In genomic region chr17:68518063-68518815, GRCh38 we compare ENCODE assay signal across 20 cellular contexts. TPM values are rescaled to one million over a fixed set of nuclear protein-coding genes. Genes with fewer than 3 reads are reported as not detected.
A peak's percentile ranks its signal among the peaks of the same experiment; 100 is the strongest.
DNase-seq lines count a peak whose midpoint lies in the region; ATAC-seq, FAIRE-seq and TF ChIP-seq lines count a peak whose summit lies in the region.
"Had no signal": no experiment of that assay in that cellular context is flagged by ENCODE, and none has a peak within 500 bp of the region (broad histone marks: within the 10 kb centered on the region; RNA-seq: fewer than 3 reads in every experiment).

No MANE protein-coding gene starts in this region.

- no peak overlapping the region for H3K9ac ChIP-seq in K562 (ENCODE audit: insufficient read depth in 1 of 2, low read depth in 2 of 2, low read length in 2 of 2)
- no peak overlapping the region for H3K9ac ChIP-seq in mesendoderm (ENCODE audit: low read length)

- no peak overlapping the region for H3K56ac ChIP-seq in mesendoderm (ENCODE audit: low read length)

- no peak overlapping the region for H2AFZ ChIP-seq in K562 (ENCODE audit: low read depth, low read length)

- TF ChIP-seq CTCF in A549 (IDR thresholded peaks at IDR 0.05): no peak
- TF ChIP-seq CTCF in K562 (IDR thresholded peaks at IDR 0.05 in 2 of 3, conservative IDR thresholded peaks at IDR 0.05 in 1 of 3; ENCODE audit: insufficient read depth in 2 of 3, low read depth in 1 of 3, low read length in 3 of 3): no peak

- no peak for TF ChIP-seq RAD21 in A549 (conservative IDR thresholded peaks at IDR 0.05 in 1 of 2, IDR thresholded peaks at IDR 0.05 in 1 of 2)
- no peak for TF ChIP-seq RAD21 in K562 (CRISPR knock-in tag; conservative IDR thresholded peaks at IDR 0.05 in 1 of 2, IDR thresholded peaks at IDR 0.05 in 1 of 2)

- in situ Hi-C loops in K562 (cut with MboI): no loop called here

- no TSS peak for BruUV-seq in K562 (replicated peaks; lab: Mats Ljungman, UMichigan)

- CTCF ChIA-PET in A549 (lab: Yijun Ruan, JAX) (interaction anchor here (1.5 to 2.2 kb wide), 2 partner anchors 16 to 346 kb away, joined by 4 to 8 read pairs; no protein-coding TSS in a partner anchor), K562 (lab: Yijun Ruan, JAX; ENCODE audit: low intra/inter-chr PET ratio) (no interaction called here)

- no peak overlapping the region for H3K27ac ChIP-seq in A549
- H3K27ac ChIP-seq in K562 (ENCODE audit: extremely low read depth, low read depth, low read length): no peak overlapping the region
- H3K27ac ChIP-seq in mesendoderm (ENCODE audit: low read depth, low read length): no peak overlapping the region
- H3K27ac ChIP-seq: HL-60 had no signal

- no peak overlapping the region for H2AK5ac ChIP-seq in mesendoderm (ENCODE audit: low read length)

- H3K23ac ChIP-seq in mesendoderm (ENCODE audit: low read length): no peak overlapping the region

- H3K4ac ChIP-seq in mesendoderm (ENCODE audit: low read depth, low read length): no peak overlapping the region

- H3K4me3 Mint-ChIP-seq in activated naive CD8-positive, alpha-beta T cell treated with anti-CD3 and anti-CD28 coated beads for 36 hours: no peak overlapping the region
- H3K4me3 Mint-ChIP-seq: CD4-positive, alpha-beta memory T cell had no signal

- POLR2A ChIA-PET in A549 (lab: Yijun Ruan, JAX): no interaction called here
- POLR2A ChIA-PET in K562 (lab: Yijun Ruan, JAX): no interaction called here

- no peak overlapping the region for H2BK120ac ChIP-seq in mesendoderm (ENCODE audit: low read depth, low read length)

- H3K4me1 Mint-ChIP-seq in activated naive CD8-positive, alpha-beta T cell treated with anti-CD3 and anti-CD28 coated beads for 36 hours: peaks cover 38% of the 10 kb centered on the region

- no peak for FAIRE-seq in A549 (lab: Jason Lieb, UNC)
- FAIRE-seq in K562 (lab: Jason Lieb, UNC): no peak
- FAIRE-seq: D721Med, GM19239 had no signal

- H3K4me2 ChIP-seq in A549 (no peak overlapping the region), K562 (ENCODE audit: insufficient read depth, low read length) (no peak overlapping the region), mesendoderm (ENCODE audit: low read length) (no peak overlapping the region)

- H3K79me1 ChIP-seq in mesendoderm (ENCODE audit: low read length): peaks cover 10% of the 10 kb centered on the region

- no peak overlapping the region for H2BK15ac ChIP-seq in mesendoderm (replicated peaks; ENCODE audit: low read depth)

- no peak overlapping the region for H2BK5ac ChIP-seq in mesendoderm (ENCODE audit: low read length)

- TF ChIP-seq POLR2A in A549 (IDR thresholded peaks at IDR 0.05; ENCODE audit: low read length) (no peak), K562 (conservative IDR thresholded peaks at IDR 0.05) (no peak)

- ATAC-seq in A549 (peak in 1 of 2 experiments; percentile 36; a peak in 2 of 6 replicates), K562 (no peak)

- no peak overlapping the region for H3K27ac Mint-ChIP-seq in activated naive CD8-positive, alpha-beta T cell treated with anti-CD3 and anti-CD28 coated beads for 36 hours

- H3K9me1 ChIP-seq in K562 (ENCODE audit: control insufficient read depth, insufficient read depth, low read length): no peaks in the 10 kb centered on the region

- H3K36me3 ChIP-seq in K562 (ENCODE audit: control insufficient read depth, insufficient read depth, low read length) (peaks cover 53% of the 10 kb centered on the region), mesendoderm (ENCODE audit: control insufficient read depth, insufficient read depth, low read length) (peaks cover 6% of the 10 kb centered on the region)

- no peak overlapping the region for H3K18ac ChIP-seq in mesendoderm (ENCODE audit: low read length)

- DNase-seq in A549 (ENCODE audit: low read depth in 1 of 2, low spot score in 1 of 2) (no peak), ELF-1 (ENCODE audit: low read depth, low spot score) (peak; percentile 18), K562 (ENCODE audit: extremely low read depth in 1 of 4, low spot score in 3 of 4) (no peak), mesendoderm (peak; percentile 40), T-helper 1 cell (no peak), mesenteric fat pad (ENCODE audit: low spot score) (no peak)
- DNase-seq in activated naive CD8-positive, alpha-beta T cell treated with anti-CD3 and anti-CD28 coated beads for 36 hours: no peak
- DNase-seq: BE2C; CD4-positive, alpha-beta memory T cell; DMS79 treated with DMSO at 0.1 percent for 48 hours; GDM1; KG1; NCI-H1092; NCI-H1694; NCI-H345; NCI-H69; NK-92 treated with Interleukin-12 subunit alpha and Interleukin-12 subunit beta, amount 100 ng/mL, for 24 hours had no signal

- H3K27me3 ChIP-seq in K562 (ENCODE audit: control insufficient read depth in 2 of 2, insufficient read depth in 2 of 2, low read length in 2 of 2) (no peaks in the 10 kb centered on the region), mesendoderm (ENCODE audit: insufficient read depth, low read length, poor library complexity) (no peaks in the 10 kb centered on the region)
- H3K27me3 ChIP-seq: BE2C had no signal

- TF ChIP-seq EP300 in A549 (IDR thresholded peaks at IDR 0.05) (no peak), K562 (IDR thresholded peaks at IDR 0.05; ENCODE audit: low read length) (no peak)

- no peaks in the 10 kb centered on the region for H3K27me3 Mint-ChIP-seq in activated naive CD8-positive, alpha-beta T cell treated with anti-CD3 and anti-CD28 coated beads for 36 hours
- H3K27me3 Mint-ChIP-seq: CD4-positive, alpha-beta memory T cell had no signal

- H3K79me2 ChIP-seq in K562 (ENCODE audit: control insufficient read depth, insufficient read depth, low read length) (peaks cover 25% of the 10 kb centered on the region), mesendoderm (ENCODE audit: control insufficient read depth, insufficient read depth, low read length) (peaks cover 38% of the 10 kb centered on the region)

- H4K5ac ChIP-seq in mesendoderm (ENCODE audit: low read length): no peak overlapping the region

- WGBS in A549 (ENCODE audit: missing lambda C conversion rate): over 99% methylated on average over 9 of the region's 9 CpGs
- WGBS in K562 (ENCODE audit: insufficient coverage, low coverage, missing lambda C conversion rate): 98% methylated on average over 9 of the region's 9 CpGs
- no CpG with 5 or more reads among the region's 9 CpGs for WGBS in mesendoderm (ENCODE audit: extremely low coverage, insufficient coverage, low lambda C conversion rate)

- H3K4me1 ChIP-seq in A549: peaks cover 17% of the 10 kb centered on the region
- no peaks in the 10 kb centered on the region for H3K4me1 ChIP-seq in K562 (replicated peaks in 1 of 2; ENCODE audit: control insufficient read depth in 2 of 2, insufficient read depth in 2 of 2, low read length in 2 of 2)
- no peaks in the 10 kb centered on the region for H3K4me1 ChIP-seq in mesendoderm (ENCODE audit: control insufficient read depth, low read depth, low read length)

- H3K36me3 Mint-ChIP-seq in activated naive CD8-positive, alpha-beta T cell treated with anti-CD3 and anti-CD28 coated beads for 36 hours: peaks cover 59% of the 10 kb centered on the region

- no peak overlapping the region for H3K4me3 ChIP-seq in A549
- H3K4me3 ChIP-seq in K562: no peak overlapping the region
- H3K4me3 ChIP-seq in mesendoderm (ENCODE audit: low read length): no peak overlapping the region

- intact Hi-C loops in K562 (cut with micrococcal nuclease): no loop called here

- no peaks in the 10 kb centered on the region for H3K9me3 ChIP-seq in A549
- H3K9me3 ChIP-seq in K562 (replicated peaks; ENCODE audit: control insufficient read depth, insufficient read depth, low read depth, low read length): no peaks in the 10 kb centered on the region; the same call in 1 of the 2 replicates
- H3K9me3 ChIP-seq: BE2C had no signal

- no peaks in the 10 kb centered on the region for H4K20me1 ChIP-seq in K562 (replicated peaks; ENCODE audit: control insufficient read depth, insufficient read depth, low read length)

- H3K9me3 Mint-ChIP-seq in activated naive CD8-positive, alpha-beta T cell treated with anti-CD3 and anti-CD28 coated beads for 36 hours: no peaks in the 10 kb centered on the region
- H3K9me3 Mint-ChIP-seq: CD4-positive, alpha-beta memory T cell had no signal

- H4K8ac ChIP-seq in mesendoderm (ENCODE audit: low read depth, low read length): no peak overlapping the region

TF ChIP-seq in A549, 52 proteins besides CTCF, POLR2A, EP300 and RAD21 (continues in another document):
- TF ChIP-seq GATA3 (IDR thresholded peaks at IDR 0.05; ENCODE audit: borderline replicate concordance) (no peak), FOSB (CRISPR knock-in tag; IDR thresholded peaks at IDR 0.05) (peak; percentile 38; the same call in 1 of the 2 replicates), CEBPB (IDR thresholded peaks at IDR 0.05) (no peak)

TF ChIP-seq in K562, 482 proteins besides CTCF, POLR2A, EP300 and RAD21 (continues in another document):
- TF ChIP-seq POLR2G (IDR thresholded peaks at IDR 0.05; ENCODE audit: low read depth, low read length) (0 out of 2 replicates have a peak, but pooled peaks have one; percentile 25), CHCHD3 (CRISPR knock-in tag; IDR thresholded peaks at IDR 0.05) (no peak)

RNA-seq across cellular contexts. Expression of gene PRKAR1A, which starts 6.0 kb away (rescaled TPM):
- 244 and 370 TPM in 2 replicates for polyA plus RNA-seq in A549 (2011; rRNA removed)
- 109 and 137 TPM in 2 replicates for polyA plus RNA-seq in A549 (2012; cell fraction: cytosol; rRNA removed)
- 108 and 114 TPM in 2 replicates for polyA plus RNA-seq in A549 (2012; cell fraction: nucleus; rRNA removed)
- polyA plus RNA-seq in A549 (2017; fragmentation: RNase III; extraction: RNeasy Plus Mini Kit Qiagen cat#74134 plus additional on column Dnase treatment): 239 to 259 TPM (median 244 TPM) in 3 replicates
- 386 and 403 TPM in 2 replicates for polyA minus RNA-seq in A549 (2011; rRNA and poly(A)+ RNA removed)
- 46.4 and 78.7 TPM in 2 replicates for total RNA-seq in K562 (2011; cell fraction: chromatin; rRNA removed; ENCODE audit: low replicate concordance)
- total RNA-seq in K562 (2011; cell fraction: nucleolus; rRNA removed): 33.2 and 34.7 TPM in 2 replicates
- total RNA-seq in K562 (2011; cell fraction: nucleoplasm; rRNA removed): 52.1 and 66.6 TPM in 2 replicates
- 58.9 and 67.5 TPM in 2 replicates for total RNA-seq in K562 (2014; rRNA removed)
- 69.2 and 85.5 TPM in 2 replicates for total RNA-seq in K562 (2014; rRNA removed; fragmentation: Illumina TruSeq; extraction: Trizol)
- 69.4 and 70.5 TPM in 2 replicates for total RNA-seq in K562 (2015; rRNA removed; fragmentation: Illumina TruSeq; extraction: Trizol)
- total RNA-seq in K562 (2021): 83.4 and 87.2 TPM in 2 replicates
- 67.3 and 95.6 TPM in 2 replicates for polyA plus RNA-seq in K562 (2011; rRNA removed)
- polyA plus RNA-seq in K562 (2011; cell fraction: cytosol; rRNA removed): 40.0 and 44.9 TPM in 2 replicates
- polyA plus RNA-seq in K562 (2011; cell fraction: nucleus; rRNA removed): 65.4 and 66.4 TPM in 2 replicates
- polyA plus RNA-seq in K562 (2012): 63.3 and 108 TPM in 2 replicates
- polyA plus RNA-seq in K562 (2014; fragmentation: Illumina TruSeq; extraction: Trizol): 58.2 and 58.3 TPM in 2 replicates
- 10 to 100 TPM; 15.0 to 16.3 TPM for polyA plus RNA-seq in K562 (2014; fragmentation: Nextera tagmentation; extraction: Ambion mirVana)
- polyA plus RNA-seq in K562 (2014; rRNA removed): 56.0 and 73.0 TPM in 2 replicates
- 140 and 184 TPM in 2 replicates for polyA minus RNA-seq in K562 (2011; rRNA and poly(A)+ RNA removed)
- polyA minus RNA-seq in K562 (2011; cell fraction: cytosol; rRNA and poly(A)+ RNA removed): 105 and 124 TPM in 2 replicates
- 57.4 and 90.2 TPM in 2 replicates for polyA minus RNA-seq in K562 (2011; cell fraction: nucleus; rRNA and poly(A)+ RNA removed)
- polyA plus RNA-seq in mesendoderm (2013, experiment 1 of 2): 91.6 TPM
- 93.2 TPM for polyA plus RNA-seq in mesendoderm (2013, experiment 2 of 2)
- 100 to 1,000 TPM; 152 to 156 TPM for total RNA-seq in activated naive CD8-positive, alpha-beta T cell treated with anti-CD3 and anti-CD28 coated beads for 36 hours
- total RNA-seq in mesenteric fat pad: 470 TPM

Comparison
In these comparisons a context has a peak if more than half of its experiments do, and no peak if none do; other contexts are left out.
1. DNase-seq: peak in ELF-1 (single experiment) and mesendoderm (single experiment); none in A549 (0 of 2), K562 (0 of 4), T-helper 1 cell (0 of 5), activated naive CD8-positive, alpha-beta T cell treated with anti-CD3 and anti-CD28 coated beads for 36 hours (single experiment) and mesenteric fat pad (single experiment).
2. Of the 35 proteins assayed by ChIP-seq in both K562 and A549: peak only in K562: none; only in A549: none; in both: ZFP36; in neither: 34.